In the genomic region with DNA sequence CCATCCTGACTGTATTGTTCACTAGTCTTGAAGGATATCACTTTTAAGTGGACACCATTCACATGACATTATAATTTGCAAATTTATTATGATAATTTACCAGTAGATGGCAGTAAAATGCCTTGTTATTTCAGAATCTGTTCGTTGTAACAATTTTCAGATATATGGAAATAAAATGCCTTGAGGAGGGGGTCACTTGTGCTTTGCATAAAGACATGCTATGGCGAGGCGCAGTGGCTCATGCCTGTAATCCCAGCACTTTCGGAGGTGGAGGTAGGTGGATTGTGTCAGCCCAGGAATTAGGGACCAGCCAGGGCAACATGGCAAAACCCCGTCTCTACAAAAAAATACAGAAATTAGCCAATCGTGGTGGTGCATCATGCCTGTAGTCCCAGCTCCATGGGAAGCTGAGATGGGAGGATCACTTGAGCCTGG, we compare ENCODE assay signal across 1 cellular context.
TF ChIP-seq lines count a peak whose summit lies in the region.

No MANE protein-coding gene starts in this region.

TF ChIP-seq in GM23338, 12 proteins besides CTCF, POLR2A, EP300 and RAD21 (continued from another document):
- TF ChIP-seq, protein P1, sequence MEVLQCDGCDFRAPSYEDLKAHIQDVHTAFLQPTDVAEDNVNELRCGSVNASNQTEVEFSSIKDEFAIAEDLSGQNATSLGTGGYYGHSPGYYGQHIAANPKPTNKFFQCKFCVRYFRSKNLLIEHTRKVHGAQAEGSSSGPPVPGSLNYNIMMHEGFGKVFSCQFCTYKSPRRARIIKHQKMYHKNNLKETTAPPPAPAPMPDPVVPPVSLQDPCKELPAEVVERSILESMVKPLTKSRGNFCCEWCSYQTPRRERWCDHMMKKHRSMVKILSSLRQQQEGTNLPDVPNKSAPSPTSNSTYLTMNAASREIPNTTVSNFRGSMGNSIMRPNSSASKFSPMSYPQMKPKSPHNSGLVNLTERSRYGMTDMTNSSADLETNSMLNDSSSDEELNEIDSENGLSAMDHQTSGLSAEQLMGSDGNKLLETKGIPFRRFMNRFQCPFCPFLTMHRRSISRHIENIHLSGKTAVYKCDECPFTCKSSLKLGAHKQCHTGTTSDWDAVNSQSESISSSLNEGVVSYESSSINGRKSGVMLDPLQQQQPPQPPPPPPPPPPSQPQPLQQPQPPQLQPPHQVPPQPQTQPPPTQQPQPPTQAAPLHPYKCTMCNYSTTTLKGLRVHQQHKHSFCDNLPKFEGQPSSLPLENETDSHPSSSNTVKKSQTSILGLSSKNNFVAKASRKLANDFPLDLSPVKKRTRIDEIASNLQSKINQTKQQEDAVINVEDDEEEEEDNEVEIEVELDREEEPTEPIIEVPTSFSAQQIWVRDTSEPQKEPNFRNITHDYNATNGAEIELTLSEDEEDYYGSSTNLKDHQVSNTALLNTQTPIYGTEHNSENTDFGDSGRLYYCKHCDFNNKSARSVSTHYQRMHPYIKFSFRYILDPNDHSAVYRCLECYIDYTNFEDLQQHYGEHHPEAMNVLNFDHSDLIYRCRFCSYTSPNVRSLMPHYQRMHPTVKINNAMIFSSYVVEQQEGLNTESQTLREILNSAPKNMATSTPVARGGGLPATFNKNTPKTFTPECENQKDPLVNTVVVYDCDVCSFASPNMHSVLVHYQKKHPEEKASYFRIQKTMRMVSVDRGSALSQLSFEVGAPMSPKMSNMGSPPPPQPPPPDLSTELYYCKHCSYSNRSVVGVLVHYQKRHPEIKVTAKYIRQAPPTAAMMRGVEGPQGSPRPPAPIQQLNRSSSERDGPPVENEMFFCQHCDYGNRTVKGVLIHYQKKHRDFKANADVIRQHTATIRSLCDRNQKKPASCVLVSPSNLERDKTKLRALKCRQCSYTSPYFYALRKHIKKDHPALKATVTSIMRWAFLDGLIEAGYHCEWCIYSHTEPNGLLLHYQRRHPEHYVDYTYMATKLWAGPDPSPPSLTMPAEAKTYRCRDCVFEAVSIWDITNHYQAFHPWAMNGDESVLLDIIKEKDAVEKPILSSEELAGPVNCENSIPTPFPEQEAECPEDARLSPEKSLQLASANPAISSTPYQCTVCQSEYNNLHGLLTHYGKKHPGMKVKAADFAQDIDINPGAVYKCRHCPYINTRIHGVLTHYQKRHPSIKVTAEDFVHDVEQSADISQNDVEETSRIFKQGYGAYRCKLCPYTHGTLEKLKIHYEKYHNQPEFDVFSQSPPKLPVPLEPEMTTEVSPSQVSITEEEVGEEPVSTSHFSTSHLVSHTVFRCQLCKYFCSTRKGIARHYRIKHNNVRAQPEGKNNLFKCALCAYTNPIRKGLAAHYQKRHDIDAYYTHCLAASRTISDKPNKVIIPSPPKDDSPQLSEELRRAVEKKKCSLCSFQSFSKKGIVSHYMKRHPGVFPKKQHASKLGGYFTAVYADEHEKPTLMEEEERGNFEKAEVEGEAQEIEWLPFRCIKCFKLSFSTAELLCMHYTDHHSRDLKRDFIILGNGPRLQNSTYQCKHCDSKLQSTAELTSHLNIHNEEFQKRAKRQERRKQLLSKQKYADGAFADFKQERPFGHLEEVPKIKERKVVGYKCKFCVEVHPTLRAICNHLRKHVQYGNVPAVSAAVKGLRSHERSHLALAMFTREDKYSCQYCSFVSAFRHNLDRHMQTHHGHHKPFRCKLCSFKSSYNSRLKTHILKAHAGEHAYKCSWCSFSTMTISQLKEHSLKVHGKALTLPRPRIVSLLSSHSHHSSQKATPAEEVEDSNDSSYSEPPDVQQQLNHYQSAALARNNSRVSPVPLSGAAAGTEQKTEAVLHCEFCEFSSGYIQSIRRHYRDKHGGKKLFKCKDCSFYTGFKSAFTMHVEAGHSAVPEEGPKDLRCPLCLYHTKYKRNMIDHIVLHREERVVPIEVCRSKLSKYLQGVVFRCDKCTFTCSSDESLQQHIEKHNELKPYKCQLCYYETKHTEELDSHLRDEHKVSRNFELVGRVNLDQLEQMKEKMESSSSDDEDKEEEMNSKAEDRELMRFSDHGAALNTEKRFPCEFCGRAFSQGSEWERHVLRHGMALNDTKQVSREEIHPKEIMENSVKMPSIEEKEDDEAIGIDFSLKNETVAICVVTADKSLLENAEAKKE (CRISPR knock-in tag; IDR thresholded peaks at IDR 0.05): no peak
- TF ChIP-seq CREB1 (CRISPR knock-in tag; IDR thresholded peaks at IDR 0.05; ENCODE audit: low read depth) (no peak), STAT1 (IDR thresholded peaks at IDR 0.05; ENCODE audit: unreplicated experiment) (no peak), EZH2phosphoT487 (IDR thresholded peaks at IDR 0.05; ENCODE audit: unreplicated experiment) (no peak)
- TF ChIP-seq, protein P2, sequence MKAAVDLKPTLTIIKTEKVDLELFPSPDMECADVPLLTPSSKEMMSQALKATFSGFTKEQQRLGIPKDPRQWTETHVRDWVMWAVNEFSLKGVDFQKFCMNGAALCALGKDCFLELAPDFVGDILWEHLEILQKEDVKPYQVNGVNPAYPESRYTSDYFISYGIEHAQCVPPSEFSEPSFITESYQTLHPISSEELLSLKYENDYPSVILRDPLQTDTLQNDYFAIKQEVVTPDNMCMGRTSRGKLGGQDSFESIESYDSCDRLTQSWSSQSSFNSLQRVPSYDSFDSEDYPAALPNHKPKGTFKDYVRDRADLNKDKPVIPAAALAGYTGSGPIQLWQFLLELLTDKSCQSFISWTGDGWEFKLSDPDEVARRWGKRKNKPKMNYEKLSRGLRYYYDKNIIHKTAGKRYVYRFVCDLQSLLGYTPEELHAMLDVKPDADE (IDR thresholded peaks at IDR 0.05): no peak
- TF ChIP-seq, protein P3, sequence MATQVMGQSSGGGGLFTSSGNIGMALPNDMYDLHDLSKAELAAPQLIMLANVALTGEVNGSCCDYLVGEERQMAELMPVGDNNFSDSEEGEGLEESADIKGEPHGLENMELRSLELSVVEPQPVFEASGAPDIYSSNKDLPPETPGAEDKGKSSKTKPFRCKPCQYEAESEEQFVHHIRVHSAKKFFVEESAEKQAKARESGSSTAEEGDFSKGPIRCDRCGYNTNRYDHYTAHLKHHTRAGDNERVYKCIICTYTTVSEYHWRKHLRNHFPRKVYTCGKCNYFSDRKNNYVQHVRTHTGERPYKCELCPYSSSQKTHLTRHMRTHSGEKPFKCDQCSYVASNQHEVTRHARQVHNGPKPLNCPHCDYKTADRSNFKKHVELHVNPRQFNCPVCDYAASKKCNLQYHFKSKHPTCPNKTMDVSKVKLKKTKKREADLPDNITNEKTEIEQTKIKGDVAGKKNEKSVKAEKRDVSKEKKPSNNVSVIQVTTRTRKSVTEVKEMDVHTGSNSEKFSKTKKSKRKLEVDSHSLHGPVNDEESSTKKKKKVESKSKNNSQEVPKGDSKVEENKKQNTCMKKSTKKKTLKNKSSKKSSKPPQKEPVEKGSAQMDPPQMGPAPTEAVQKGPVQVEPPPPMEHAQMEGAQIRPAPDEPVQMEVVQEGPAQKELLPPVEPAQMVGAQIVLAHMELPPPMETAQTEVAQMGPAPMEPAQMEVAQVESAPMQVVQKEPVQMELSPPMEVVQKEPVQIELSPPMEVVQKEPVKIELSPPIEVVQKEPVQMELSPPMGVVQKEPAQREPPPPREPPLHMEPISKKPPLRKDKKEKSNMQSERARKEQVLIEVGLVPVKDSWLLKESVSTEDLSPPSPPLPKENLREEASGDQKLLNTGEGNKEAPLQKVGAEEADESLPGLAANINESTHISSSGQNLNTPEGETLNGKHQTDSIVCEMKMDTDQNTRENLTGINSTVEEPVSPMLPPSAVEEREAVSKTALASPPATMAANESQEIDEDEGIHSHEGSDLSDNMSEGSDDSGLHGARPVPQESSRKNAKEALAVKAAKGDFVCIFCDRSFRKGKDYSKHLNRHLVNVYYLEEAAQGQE (IDR thresholded peaks at IDR 0.05; ENCODE audit: unreplicated experiment): no peak
